In genomic region chr7:32872421-32872820, GRCh38 we compare ENCODE assay signal across 21 cellular contexts. TPM values are rescaled to one million over a fixed set of nuclear protein-coding genes. Genes with fewer than 3 reads are reported as not detected.
DNase-seq lines count a peak whose midpoint lies in the region; ATAC-seq and TF ChIP-seq lines count a peak whose summit lies in the region.
"Had no signal": no experiment of that assay in that cellular context is flagged by ENCODE, and none has a peak within 500 bp of the region (broad histone marks: within the 10 kb centered on the region; RNA-seq: fewer than 3 reads in every experiment).

No MANE protein-coding gene starts in this region.

- no peak for TF ChIP-seq CTCF in osteocyte (IDR thresholded peaks at IDR 0.05)

- no peaks in the 10 kb centered on the region for H3K27me3 ChIP-seq in CD4-positive, alpha-beta memory T cell (ENCODE audit: insufficient read depth, low read length)

- POLR2A ChIA-PET in CD4-positive, alpha-beta memory T cell (lab: Charles Lee; ENCODE audit: partially characterized antibody) = no interaction called here

- no peaks in the 10 kb centered on the region for H3K9me3 ChIP-seq in CD4-positive, alpha-beta memory T cell (ENCODE audit: control insufficient read depth in 1 of 2, low read length in 2 of 2)

- peaks cover 0 to 3% (median 0%) of the 10 kb centered on the region in 8 donors for H3K9me3 Mint-ChIP-seq in CD4-positive, alpha-beta memory T cell
- H3K9me3 Mint-ChIP-seq in activated T-helper 1 cell treated with anti-CD3 and anti-CD28 coated beads, Interleukin-12 subunit alpha, Interleukin-12 subunit beta, Interleukin-2, Interleukin-4 antibody, amounts not matched to agents 30 ng/mL and 10 ng/mL and 1 ng/mL, durations not matched to agents 14 hours and 24 hours and 36 hours = no peaks in the 10 kb centered on the region
- H3K9me3 Mint-ChIP-seq in osteocyte (ENCODE audit: unreplicated experiment) = no peaks in the 10 kb centered on the region

- ATAC-seq in Right ventricle myocardium inferior (peak; percentile 17), left cardiac atrium (no peak), HG03139 (IDR thresholded peaks at IDR 0.05; ENCODE audit: unreplicated experiment) (no peak), HG02885 (IDR thresholded peaks at IDR 0.05; ENCODE audit: poor library complexity, unreplicated experiment) (no peak)
- ATAC-seq: HCT116 had no signal

- H3K27ac ChIP-seq in CD4-positive, alpha-beta memory T cell (ENCODE audit: low read depth, low read length) = no peak overlapping the region
- H3K27ac ChIP-seq: PC-9 had no signal

- H3K4me3 Mint-ChIP-seq in CD4-positive, alpha-beta memory T cell = no peak overlapping the region
- H3K4me3 Mint-ChIP-seq in activated T-helper 1 cell treated with anti-CD3 and anti-CD28 coated beads, Interleukin-12 subunit alpha, Interleukin-12 subunit beta, Interleukin-2, Interleukin-4 antibody, amounts not matched to agents 30 ng/mL and 10 ng/mL and 1 ng/mL, durations not matched to agents 14 hours and 24 hours and 36 hours = no peak overlapping the region
- no peak overlapping the region for H3K4me3 Mint-ChIP-seq in osteocyte (ENCODE audit: unreplicated experiment)

- H3K27me3 Mint-ChIP-seq in CD4-positive, alpha-beta memory T cell = no peaks in the 10 kb centered on the region
- no peaks in the 10 kb centered on the region for H3K27me3 Mint-ChIP-seq in activated T-helper 1 cell treated with anti-CD3 and anti-CD28 coated beads, Interleukin-12 subunit alpha, Interleukin-12 subunit beta, Interleukin-2, Interleukin-4 antibody, amounts not matched to agents 30 ng/mL and 10 ng/mL and 1 ng/mL, durations not matched to agents 14 hours and 24 hours and 36 hours (ENCODE audit: insufficient read depth)
- H3K27me3 Mint-ChIP-seq in osteocyte (ENCODE audit: unreplicated experiment) = no peaks in the 10 kb centered on the region

- no peak for DNase-seq in Right ventricle myocardium inferior (ENCODE audit: missing footprints)
- DNase-seq in left cardiac atrium = no peak
- no peak for DNase-seq in CD4-positive, alpha-beta memory T cell
- no peak for DNase-seq in activated T-helper 1 cell treated with anti-CD3 and anti-CD28 coated beads, Interleukin-12 subunit alpha, Interleukin-12 subunit beta, Interleukin-2, Interleukin-4 antibody, amounts not matched to agents 30 ng/mL and 10 ng/mL and 1 ng/mL, durations not matched to agents 14 hours and 24 hours and 36 hours (ENCODE audit: low spot score)
- no peak for DNase-seq in osteocyte (ENCODE audit: extremely low spot score, unreplicated experiment)
- no peak for DNase-seq in NCI-H146 (lab: John Stamatoyannopoulos, UW)
- DNase-seq: DMS153; DND-41; KG1; MM.1S; NCI-H1694; NCI-H2029 treated with DMSO at 0.1 percent for 48 hours; NCI-H446 treated with DMSO at 0.1 percent for 48 hours; NCI-H526; NCI-H82; NK-92 treated with Interleukin-12 subunit alpha and Interleukin-12 subunit beta, amount 100 ng/mL, for 24 hours; PC-9; SHP77 had no signal

- peaks cover 47 to 74% of the 10 kb centered on the region in 2 donors for H3K36me3 Mint-ChIP-seq in CD4-positive, alpha-beta memory T cell
- H3K36me3 Mint-ChIP-seq in activated T-helper 1 cell treated with anti-CD3 and anti-CD28 coated beads, Interleukin-12 subunit alpha, Interleukin-12 subunit beta, Interleukin-2, Interleukin-4 antibody, amounts not matched to agents 30 ng/mL and 10 ng/mL and 1 ng/mL, durations not matched to agents 14 hours and 24 hours and 36 hours (ENCODE audit: low read depth) = peaks cover 52% of the 10 kb centered on the region
- H3K36me3 Mint-ChIP-seq in osteocyte (ENCODE audit: unreplicated experiment) = peaks cover 49% of the 10 kb centered on the region

- H3K4me3 ChIP-seq in CD4-positive, alpha-beta memory T cell (ENCODE audit: low read length in 2 of 2) = no peak overlapping the region
- H3K4me3 ChIP-seq: PC-9 had no signal

- peak overlapping the region in 5 of 7 donors; percentile 1 to 73 (median 30) for H3K27ac Mint-ChIP-seq in CD4-positive, alpha-beta memory T cell
- H3K27ac Mint-ChIP-seq in activated T-helper 1 cell treated with anti-CD3 and anti-CD28 coated beads, Interleukin-12 subunit alpha, Interleukin-12 subunit beta, Interleukin-2, Interleukin-4 antibody, amounts not matched to agents 30 ng/mL and 10 ng/mL and 1 ng/mL, durations not matched to agents 14 hours and 24 hours and 36 hours = peak overlapping the region; percentile 40
- peak overlapping the region; percentile 18 for H3K27ac Mint-ChIP-seq in osteocyte (ENCODE audit: unreplicated experiment)

- CTCF ChIA-PET in CD4-positive, alpha-beta memory T cell (lab: Charles Lee; ENCODE audit: partially characterized antibody) = interaction anchor here (0.6 to 1.5 kb wide), 3 partner anchors 26 to 70 kb away, joined by 3 to 8 read pairs (median 4); no protein-coding TSS in a partner anchor

- peaks cover 10% of the 10 kb centered on the region for H3K4me1 ChIP-seq in CD4-positive, alpha-beta memory T cell (ENCODE audit: insufficient read depth, low read length)

- H3K36me3 ChIP-seq in CD4-positive, alpha-beta memory T cell (ENCODE audit: insufficient read depth, low read length) = peaks cover 28% of the 10 kb centered on the region

- intact Hi-C loops in Right ventricle myocardium inferior (cut with DNase I) (no loop called here), left cardiac atrium (cut with DNase I) (no loop called here)
- intact Hi-C loops in CD4-positive, alpha-beta memory T cell (cut with micrococcal nuclease) = no loop called here
- intact Hi-C loops in activated T-helper 1 cell treated with anti-CD3 and anti-CD28 coated beads, Interleukin-12 subunit alpha, Interleukin-12 subunit beta, Interleukin-2, Interleukin-4 antibody, amounts not matched to agents 30 ng/mL and 10 ng/mL and 1 ng/mL, durations not matched to agents 14 hours and 24 hours and 36 hours (cut with micrococcal nuclease) = no loop called here

- H3K4me1 Mint-ChIP-seq in CD4-positive, alpha-beta memory T cell = peaks cover 21 to 31% (median 28%) of the 10 kb centered on the region in 4 donors
- peaks cover 28% of the 10 kb centered on the region for H3K4me1 Mint-ChIP-seq in activated T-helper 1 cell treated with anti-CD3 and anti-CD28 coated beads, Interleukin-12 subunit alpha, Interleukin-12 subunit beta, Interleukin-2, Interleukin-4 antibody, amounts not matched to agents 30 ng/mL and 10 ng/mL and 1 ng/mL, durations not matched to agents 14 hours and 24 hours and 36 hours (ENCODE audit: low read depth)
- H3K4me1 Mint-ChIP-seq in osteocyte (ENCODE audit: unreplicated experiment) = peaks cover 6% of the 10 kb centered on the region

RNA-seq across cellular contexts. Expression of gene KBTBD2, which starts 19.1 kb away (rescaled TPM):
- total RNA-seq in Right ventricle myocardium inferior (27.0 TPM), left cardiac atrium (10 to 100 TPM; 20.4 to 22.6 TPM), osteocyte (33.9 and 36.5 TPM in 2 replicates)
- 10 to 100 TPM; 61.5 to 64.3 TPM for total RNA-seq in CD4-positive, alpha-beta memory T cell
- 10 to 100 TPM; 27.4 to 39.0 TPM for polyA plus RNA-seq in CD4-positive, alpha-beta memory T cell
- total RNA-seq in activated T-helper 1 cell treated with anti-CD3 and anti-CD28 coated beads, Interleukin-12 subunit alpha, Interleukin-12 subunit beta, Interleukin-2, Interleukin-4 antibody, amounts not matched to agents 30 ng/mL and 10 ng/mL and 1 ng/mL, durations not matched to agents 14 hours and 24 hours and 36 hours = 29.0 and 34.0 TPM in 2 replicates
